2 cellular contexts compared by ENCODE assay signal in genomic region chr6:27890351-27891299, GRCh38.
TF ChIP-seq lines count a peak whose summit lies in the region.

No MANE protein-coding gene starts in this region.

TF ChIP-seq in WTC11, 78 proteins besides CTCF, POLR2A, EP300 and RAD21 (continues in another document):
- TF ChIP-seq ERG (CRISPR knock-in tag; IDR thresholded peaks at IDR 0.05): no peak
- TF ChIP-seq, protein P1, sequence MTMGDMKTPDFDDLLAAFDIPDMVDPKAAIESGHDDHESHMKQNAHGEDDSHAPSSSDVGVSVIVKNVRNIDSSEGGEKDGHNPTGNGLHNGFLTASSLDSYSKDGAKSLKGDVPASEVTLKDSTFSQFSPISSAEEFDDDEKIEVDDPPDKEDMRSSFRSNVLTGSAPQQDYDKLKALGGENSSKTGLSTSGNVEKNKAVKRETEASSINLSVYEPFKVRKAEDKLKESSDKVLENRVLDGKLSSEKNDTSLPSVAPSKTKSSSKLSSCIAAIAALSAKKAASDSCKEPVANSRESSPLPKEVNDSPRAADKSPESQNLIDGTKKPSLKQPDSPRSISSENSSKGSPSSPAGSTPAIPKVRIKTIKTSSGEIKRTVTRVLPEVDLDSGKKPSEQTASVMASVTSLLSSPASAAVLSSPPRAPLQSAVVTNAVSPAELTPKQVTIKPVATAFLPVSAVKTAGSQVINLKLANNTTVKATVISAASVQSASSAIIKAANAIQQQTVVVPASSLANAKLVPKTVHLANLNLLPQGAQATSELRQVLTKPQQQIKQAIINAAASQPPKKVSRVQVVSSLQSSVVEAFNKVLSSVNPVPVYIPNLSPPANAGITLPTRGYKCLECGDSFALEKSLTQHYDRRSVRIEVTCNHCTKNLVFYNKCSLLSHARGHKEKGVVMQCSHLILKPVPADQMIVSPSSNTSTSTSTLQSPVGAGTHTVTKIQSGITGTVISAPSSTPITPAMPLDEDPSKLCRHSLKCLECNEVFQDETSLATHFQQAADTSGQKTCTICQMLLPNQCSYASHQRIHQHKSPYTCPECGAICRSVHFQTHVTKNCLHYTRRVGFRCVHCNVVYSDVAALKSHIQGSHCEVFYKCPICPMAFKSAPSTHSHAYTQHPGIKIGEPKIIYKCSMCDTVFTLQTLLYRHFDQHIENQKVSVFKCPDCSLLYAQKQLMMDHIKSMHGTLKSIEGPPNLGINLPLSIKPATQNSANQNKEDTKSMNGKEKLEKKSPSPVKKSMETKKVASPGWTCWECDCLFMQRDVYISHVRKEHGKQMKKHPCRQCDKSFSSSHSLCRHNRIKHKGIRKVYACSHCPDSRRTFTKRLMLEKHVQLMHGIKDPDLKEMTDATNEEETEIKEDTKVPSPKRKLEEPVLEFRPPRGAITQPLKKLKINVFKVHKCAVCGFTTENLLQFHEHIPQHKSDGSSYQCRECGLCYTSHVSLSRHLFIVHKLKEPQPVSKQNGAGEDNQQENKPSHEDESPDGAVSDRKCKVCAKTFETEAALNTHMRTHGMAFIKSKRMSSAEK (CRISPR knock-in tag; IDR thresholded peaks at IDR 0.05; ENCODE audit: borderline replicate concordance): 0 out of 2 replicates have a peak, but pooled peaks have one; percentile 9
- no peak for TF ChIP-seq GRHL2 (CRISPR knock-in tag; IDR thresholded peaks at IDR 0.05; ENCODE audit: insufficient replicate concordance, severe bottlenecking)
- no peak for TF ChIP-seq ZNF121 (CRISPR knock-in tag; IDR thresholded peaks at IDR 0.05)
- no peak for TF ChIP-seq CBFB (CRISPR knock-in tag; IDR thresholded peaks at IDR 0.05; ENCODE audit: low read depth)
- TF ChIP-seq ATF3 (CRISPR knock-in tag; conservative IDR thresholded peaks at IDR 0.05): no peak
- peak; percentile 96 for TF ChIP-seq FOXP1 (CRISPR knock-in tag; IDR thresholded peaks at IDR 0.05; ENCODE audit: borderline replicate concordance)
- TF ChIP-seq E2F4 (CRISPR knock-in tag; IDR thresholded peaks at IDR 0.05; ENCODE audit: borderline replicate concordance, low read depth): 0 out of 2 replicates have a peak, but pooled peaks have one; percentile 73
- no peak for TF ChIP-seq ZNF232 (CRISPR knock-in tag; IDR thresholded peaks at IDR 0.05)
- peak; percentile 81 for TF ChIP-seq TP53 (CRISPR knock-in tag; IDR thresholded peaks at IDR 0.05)
- peak; percentile 73 for TF ChIP-seq CREM (CRISPR knock-in tag; IDR thresholded peaks at IDR 0.05)
- TF ChIP-seq FOXP4 (CRISPR knock-in tag; IDR thresholded peaks at IDR 0.05): 0 out of 2 replicates have a peak, but pooled peaks have one; percentile 79
- TF ChIP-seq ZNF671 (CRISPR knock-in tag; IDR thresholded peaks at IDR 0.05): no peak
- no peak for TF ChIP-seq NR2C2 (CRISPR knock-in tag; IDR thresholded peaks at IDR 0.05)
- TF ChIP-seq EMX1 (CRISPR knock-in tag; IDR thresholded peaks at IDR 0.05): no peak
- no peak for TF ChIP-seq TCF7 (CRISPR knock-in tag; IDR thresholded peaks at IDR 0.05; ENCODE audit: low read depth)
- TF ChIP-seq ZNF416 (CRISPR knock-in tag; IDR thresholded peaks at IDR 0.05): no peak
- peak; percentile 83 for TF ChIP-seq NFYB (CRISPR knock-in tag; conservative IDR thresholded peaks at IDR 0.05; ENCODE audit: low read depth)
- TF ChIP-seq, protein P2, sequence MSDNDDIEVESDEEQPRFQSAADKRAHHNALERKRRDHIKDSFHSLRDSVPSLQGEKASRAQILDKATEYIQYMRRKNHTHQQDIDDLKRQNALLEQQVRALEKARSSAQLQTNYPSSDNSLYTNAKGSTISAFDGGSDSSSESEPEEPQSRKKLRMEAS (CRISPR knock-in tag; IDR thresholded peaks at IDR 0.05): peak; percentile 70
- no peak for TF ChIP-seq ZNF396 (CRISPR knock-in tag; IDR thresholded peaks at IDR 0.05; ENCODE audit: borderline replicate concordance)

TF ChIP-seq in HepG2, 621 proteins besides CTCF, POLR2A, EP300 and RAD21:
- TF ChIP-seq PRPF4 (IDR thresholded peaks at IDR 0.05; ENCODE audit: low read depth, low read length, poor library complexity, severe bottlenecking) (peak; percentile 71), ZNF530 (CRISPR knock-in tag; IDR thresholded peaks at IDR 0.05; ENCODE audit: low read depth) (no peak), ZNF782 (CRISPR knock-in tag; IDR thresholded peaks at IDR 0.05; ENCODE audit: borderline replicate concordance) (no peak), KLF9 (CRISPR knock-in tag; IDR thresholded peaks at IDR 0.05; ENCODE audit: low read depth) (no peak), NFYB (CRISPR knock-in tag; IDR thresholded peaks at IDR 0.05) (no peak), ZNF850 (CRISPR knock-in tag; conservative IDR thresholded peaks at IDR 0.05) (no peak), ZBTB38 (CRISPR knock-in tag; IDR thresholded peaks at IDR 0.05) (peak; percentile 89), MXI1 (IDR thresholded peaks at IDR 0.05; ENCODE audit: borderline replicate concordance, low read depth, low read length) (0 out of 3 replicates have a peak, but pooled peaks have one; percentile 20), ZNF282 (IDR thresholded peaks at IDR 0.05; ENCODE audit: partially characterized antibody) (no peak), MTF1 (CRISPR knock-in tag; IDR thresholded peaks at IDR 0.05) (no peak), SIN3B (IDR thresholded peaks at IDR 0.05; ENCODE audit: low read length) (no peak), ZNF768 (CRISPR knock-in tag; IDR thresholded peaks at IDR 0.05) (peak; percentile 44; the same call in 1 of the 2 replicates), ZNF720 (CRISPR knock-in tag; IDR thresholded peaks at IDR 0.05) (no peak), HOXA3 (CRISPR knock-in tag; IDR thresholded peaks at IDR 0.05) (peak; percentile 67)
- TF ChIP-seq, protein P3, sequence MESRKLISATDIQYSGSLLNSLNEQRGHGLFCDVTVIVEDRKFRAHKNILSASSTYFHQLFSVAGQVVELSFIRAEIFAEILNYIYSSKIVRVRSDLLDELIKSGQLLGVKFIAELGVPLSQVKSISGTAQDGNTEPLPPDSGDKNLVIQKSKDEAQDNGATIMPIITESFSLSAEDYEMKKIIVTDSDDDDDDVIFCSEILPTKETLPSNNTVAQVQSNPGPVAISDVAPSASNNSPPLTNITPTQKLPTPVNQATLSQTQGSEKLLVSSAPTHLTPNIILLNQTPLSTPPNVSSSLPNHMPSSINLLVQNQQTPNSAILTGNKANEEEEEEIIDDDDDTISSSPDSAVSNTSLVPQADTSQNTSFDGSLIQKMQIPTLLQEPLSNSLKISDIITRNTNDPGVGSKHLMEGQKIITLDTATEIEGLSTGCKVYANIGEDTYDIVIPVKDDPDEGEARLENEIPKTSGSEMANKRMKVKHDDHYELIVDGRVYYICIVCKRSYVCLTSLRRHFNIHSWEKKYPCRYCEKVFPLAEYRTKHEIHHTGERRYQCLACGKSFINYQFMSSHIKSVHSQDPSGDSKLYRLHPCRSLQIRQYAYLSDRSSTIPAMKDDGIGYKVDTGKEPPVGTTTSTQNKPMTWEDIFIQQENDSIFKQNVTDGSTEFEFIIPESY (CRISPR knock-in tag; IDR thresholded peaks at IDR 0.05): peak; percentile 72; the same call in 1 of the 2 replicates
- TF ChIP-seq, protein P4, sequence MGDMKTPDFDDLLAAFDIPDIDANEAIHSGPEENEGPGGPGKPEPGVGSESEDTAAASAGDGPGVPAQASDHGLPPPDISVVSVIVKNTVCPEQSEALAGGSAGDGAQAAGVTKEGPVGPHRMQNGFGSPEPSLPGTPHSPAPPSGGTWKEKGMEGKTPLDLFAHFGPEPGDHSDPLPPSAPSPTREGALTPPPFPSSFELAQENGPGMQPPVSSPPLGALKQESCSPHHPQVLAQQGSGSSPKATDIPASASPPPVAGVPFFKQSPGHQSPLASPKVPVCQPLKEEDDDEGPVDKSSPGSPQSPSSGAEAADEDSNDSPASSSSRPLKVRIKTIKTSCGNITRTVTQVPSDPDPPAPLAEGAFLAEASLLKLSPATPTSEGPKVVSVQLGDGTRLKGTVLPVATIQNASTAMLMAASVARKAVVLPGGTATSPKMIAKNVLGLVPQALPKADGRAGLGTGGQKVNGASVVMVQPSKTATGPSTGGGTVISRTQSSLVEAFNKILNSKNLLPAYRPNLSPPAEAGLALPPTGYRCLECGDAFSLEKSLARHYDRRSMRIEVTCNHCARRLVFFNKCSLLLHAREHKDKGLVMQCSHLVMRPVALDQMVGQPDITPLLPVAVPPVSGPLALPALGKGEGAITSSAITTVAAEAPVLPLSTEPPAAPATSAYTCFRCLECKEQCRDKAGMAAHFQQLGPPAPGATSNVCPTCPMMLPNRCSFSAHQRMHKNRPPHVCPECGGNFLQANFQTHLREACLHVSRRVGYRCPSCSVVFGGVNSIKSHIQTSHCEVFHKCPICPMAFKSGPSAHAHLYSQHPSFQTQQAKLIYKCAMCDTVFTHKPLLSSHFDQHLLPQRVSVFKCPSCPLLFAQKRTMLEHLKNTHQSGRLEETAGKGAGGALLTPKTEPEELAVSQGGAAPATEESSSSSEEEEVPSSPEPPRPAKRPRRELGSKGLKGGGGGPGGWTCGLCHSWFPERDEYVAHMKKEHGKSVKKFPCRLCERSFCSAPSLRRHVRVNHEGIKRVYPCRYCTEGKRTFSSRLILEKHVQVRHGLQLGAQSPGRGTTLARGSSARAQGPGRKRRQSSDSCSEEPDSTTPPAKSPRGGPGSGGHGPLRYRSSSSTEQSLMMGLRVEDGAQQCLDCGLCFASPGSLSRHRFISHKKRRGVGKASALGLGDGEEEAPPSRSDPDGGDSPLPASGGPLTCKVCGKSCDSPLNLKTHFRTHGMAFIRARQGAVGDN (CRISPR knock-in tag; IDR thresholded peaks at IDR 0.05): peak; percentile 20; the same call in 1 of the 2 replicates
- TF ChIP-seq, protein P5, sequence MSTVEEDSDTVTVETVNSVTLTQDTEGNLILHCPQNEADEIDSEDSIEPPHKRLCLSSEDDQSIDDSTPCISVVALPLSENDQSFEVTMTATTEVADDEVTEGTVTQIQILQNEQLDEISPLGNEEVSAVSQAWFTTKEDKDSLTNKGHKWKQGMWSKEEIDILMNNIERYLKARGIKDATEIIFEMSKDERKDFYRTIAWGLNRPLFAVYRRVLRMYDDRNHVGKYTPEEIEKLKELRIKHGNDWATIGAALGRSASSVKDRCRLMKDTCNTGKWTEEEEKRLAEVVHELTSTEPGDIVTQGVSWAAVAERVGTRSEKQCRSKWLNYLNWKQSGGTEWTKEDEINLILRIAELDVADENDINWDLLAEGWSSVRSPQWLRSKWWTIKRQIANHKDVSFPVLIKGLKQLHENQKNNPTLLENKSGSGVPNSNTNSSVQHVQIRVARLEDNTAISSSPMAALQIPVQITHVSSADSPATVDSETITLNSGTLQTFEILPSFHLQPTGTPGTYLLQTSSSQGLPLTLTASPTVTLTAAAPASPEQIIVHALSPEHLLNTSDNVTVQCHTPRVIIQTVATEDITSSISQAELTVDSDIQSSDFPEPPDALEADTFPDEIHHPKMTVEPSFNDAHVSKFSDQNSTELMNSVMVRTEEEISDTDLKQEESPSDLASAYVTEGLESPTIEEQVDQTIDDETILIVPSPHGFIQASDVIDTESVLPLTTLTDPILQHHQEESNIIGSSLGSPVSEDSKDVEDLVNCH (CRISPR knock-in tag; IDR thresholded peaks at IDR 0.05): no peak
- TF ChIP-seq, protein P6, sequence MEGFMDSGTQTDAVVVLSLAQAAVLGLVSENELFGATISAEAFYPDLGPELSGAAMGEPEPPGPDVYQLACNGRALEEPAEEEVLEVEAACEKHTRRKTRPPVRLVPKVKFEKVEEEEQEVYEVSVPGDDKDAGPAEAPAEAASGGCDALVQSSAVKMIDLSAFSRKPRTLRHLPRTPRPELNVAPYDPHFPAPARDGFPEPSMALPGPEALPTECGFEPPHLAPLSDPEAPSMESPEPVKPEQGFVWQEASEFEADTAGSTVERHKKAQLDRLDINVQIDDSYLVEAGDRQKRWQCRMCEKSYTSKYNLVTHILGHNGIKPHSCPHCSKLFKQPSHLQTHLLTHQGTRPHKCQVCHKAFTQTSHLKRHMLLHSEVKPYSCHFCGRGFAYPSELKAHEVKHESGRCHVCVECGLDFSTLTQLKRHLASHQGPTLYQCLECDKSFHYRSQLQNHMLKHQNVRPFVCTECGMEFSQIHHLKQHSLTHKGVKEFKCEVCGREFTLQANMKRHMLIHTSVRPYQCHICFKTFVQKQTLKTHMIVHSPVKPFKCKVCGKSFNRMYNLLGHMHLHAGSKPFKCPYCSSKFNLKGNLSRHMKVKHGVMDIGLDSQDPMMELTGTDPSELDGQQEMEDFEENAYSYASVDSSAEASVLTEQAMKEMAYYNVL (CRISPR knock-in tag; IDR thresholded peaks at IDR 0.05; ENCODE audit: borderline replicate concordance): no peak
